9 cellular contexts compared by ENCODE assay signal in the genomic region with DNA sequence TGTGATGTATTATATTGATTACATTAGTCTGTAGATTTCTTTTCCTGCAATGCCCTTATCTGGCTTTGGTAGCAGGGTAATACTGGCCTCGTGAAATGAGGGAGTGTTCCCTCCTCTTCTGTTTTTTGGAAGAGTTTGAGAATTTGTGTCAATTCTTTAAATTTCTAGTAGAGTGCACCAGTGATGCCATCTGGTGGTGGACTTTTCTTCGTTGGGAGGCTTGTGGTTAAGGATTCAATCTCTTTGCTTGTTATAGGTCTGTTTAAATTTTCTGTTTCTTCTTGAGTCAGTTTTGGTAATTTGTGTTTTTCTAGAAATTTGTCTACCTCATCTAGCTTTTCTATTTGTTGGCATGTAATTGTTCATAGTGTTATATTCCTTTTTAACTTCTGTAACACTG. TPM values are rescaled to one million over a fixed set of nuclear protein-coding genes. Genes with fewer than 3 reads are reported as not detected.
DNase-seq lines count a peak whose midpoint lies in the region; ATAC-seq, FAIRE-seq and TF ChIP-seq lines count a peak whose summit lies in the region.
"Had no signal": no experiment of that assay in that cellular context is flagged by ENCODE, and none has a peak within 500 bp of the region (broad histone marks: within the 10 kb centered on the region; RNA-seq: fewer than 3 reads in every experiment).

No MANE protein-coding gene starts in this region.

- peak; percentile 66 to 79 for TF ChIP-seq CTCF in GM23338 (conservative IDR thresholded peaks at IDR 0.05; ENCODE audit: low read depth in 2 of 2)
- peak; percentile 58 for TF ChIP-seq CTCF in endothelial cell (IDR thresholded peaks at IDR 0.05; ENCODE audit: unreplicated experiment)
- TF ChIP-seq CTCF in gastrocnemius medialis (IDR thresholded peaks at IDR 0.05 in 4 of 5, conservative IDR thresholded peaks at IDR 0.05 in 1 of 5), result peak in 1 of 5 experiments; percentile 35

- POLR2A ChIA-PET in CD4-positive, alpha-beta memory T cell (lab: Charles Lee; ENCODE audit: partially characterized antibody), result interaction anchor here (1.2 kb wide), 1 partner anchor 70 kb away, joined by 4 read pairs; no protein-coding TSS in a partner anchor

- TF ChIP-seq POLR2A in gastrocnemius medialis (IDR thresholded peaks at IDR 0.05), result no peak

- H3K9me3 ChIP-seq in CD4-positive, alpha-beta memory T cell (ENCODE audit: control insufficient read depth in 1 of 2, low read length in 2 of 2), result no peaks in the 10 kb centered on the region
- H3K9me3 ChIP-seq in SJCRH30 (replicated peaks), result no peaks in the 10 kb centered on the region
- H3K9me3 ChIP-seq in gastrocnemius medialis, result no peaks in the 10 kb centered on the region
- H3K9me3 ChIP-seq: mucosa of descending colon had no signal

- no peak overlapping the region for H3K4me3 ChIP-seq in CD4-positive, alpha-beta memory T cell (ENCODE audit: low read length in 2 of 2)
- H3K4me3 ChIP-seq in GM23338 (no peak overlapping the region), SJCRH30 (no peak overlapping the region), gastrocnemius medialis (no peak overlapping the region)
- H3K4me3 ChIP-seq: mucosa of descending colon had no signal

- no peak overlapping the region for H3K4me2 ChIP-seq in GM23338

- no peaks in the 10 kb centered on the region for H3K4me1 Mint-ChIP-seq in CD4-positive, alpha-beta memory T cell
- H3K4me1 Mint-ChIP-seq in GM23338, result peaks cover 2% of the 10 kb centered on the region; the same call in 2 of the 3 replicates
- peaks cover 60% of the 10 kb centered on the region for H3K4me1 Mint-ChIP-seq in endothelial cell (ENCODE audit: unreplicated experiment)

- no peaks in the 10 kb centered on the region for H3K27me3 ChIP-seq in CD4-positive, alpha-beta memory T cell (ENCODE audit: insufficient read depth, low read length)
- H3K27me3 ChIP-seq in GM23338 (ENCODE audit: insufficient read depth), result no peaks in the 10 kb centered on the region
- no peaks in the 10 kb centered on the region for H3K27me3 ChIP-seq in SJCRH30
- H3K27me3 ChIP-seq in gastrocnemius medialis, result no peaks in the 10 kb centered on the region

- no peaks in the 10 kb centered on the region for H3K36me3 ChIP-seq in CD4-positive, alpha-beta memory T cell (ENCODE audit: insufficient read depth, low read length)
- H3K36me3 ChIP-seq in GM23338 (ENCODE audit: insufficient read depth) (0 out of 2 replicates have a peak, but pooled peaks cover 3% of the 10 kb centered on the region), SJCRH30 (no peaks in the 10 kb centered on the region), gastrocnemius medialis (peaks cover 0 to 3% of the 10 kb centered on the region in 2 donors)

- no peaks in the 10 kb centered on the region for H4K20me1 ChIP-seq in GM23338 (replicated peaks; ENCODE audit: insufficient read depth)

- H3K4me3 Mint-ChIP-seq in CD4-positive, alpha-beta memory T cell, result no peak overlapping the region
- no peak overlapping the region; the same call in 2 of the 3 replicates for H3K4me3 Mint-ChIP-seq in GM23338
- H3K4me3 Mint-ChIP-seq in endothelial cell (ENCODE audit: unreplicated experiment), result peak overlapping the region; percentile 38

- no peaks in the 10 kb centered on the region for H3K9me2 ChIP-seq in GM23338 (ENCODE audit: insufficient read depth)

- H3K27ac Mint-ChIP-seq in CD4-positive, alpha-beta memory T cell, result no peak overlapping the region
- H3K27ac Mint-ChIP-seq in GM23338 (no peak overlapping the region), endothelial cell (ENCODE audit: unreplicated experiment) (no peak overlapping the region)

- peaks cover 4% of the 10 kb centered on the region in 2 donors for H3K27me3 Mint-ChIP-seq in CD4-positive, alpha-beta memory T cell
- H3K27me3 Mint-ChIP-seq in GM23338 (ENCODE audit: insufficient read depth, low read depth, poor library complexity) (peaks cover 8% of the 10 kb centered on the region), endothelial cell (ENCODE audit: unreplicated experiment) (peaks cover 25% of the 10 kb centered on the region)

- no peaks in the 10 kb centered on the region for H3K4me1 ChIP-seq in CD4-positive, alpha-beta memory T cell (ENCODE audit: insufficient read depth, low read length)
- H3K4me1 ChIP-seq in GM23338 (ENCODE audit: insufficient read depth) (no peaks in the 10 kb centered on the region), SJCRH30 (no peaks in the 10 kb centered on the region), gastrocnemius medialis (peaks cover 0 to 4% of the 10 kb centered on the region in 2 donors)

- H3K9me3 Mint-ChIP-seq in CD4-positive, alpha-beta memory T cell, result peaks cover 0 to 8% (median under 1%) of the 10 kb centered on the region in 8 donors
- no peaks in the 10 kb centered on the region; the same call in 2 of the 3 replicates for H3K9me3 Mint-ChIP-seq in GM23338
- no peaks in the 10 kb centered on the region for H3K9me3 Mint-ChIP-seq in endothelial cell (ENCODE audit: unreplicated experiment)

- no peak for ATAC-seq in GM23338
- ATAC-seq in gastrocnemius medialis, result no peak
- no peak for ATAC-seq in GM18498 (IDR thresholded peaks at IDR 0.05; ENCODE audit: unreplicated experiment)
- ATAC-seq: mucosa of descending colon had no signal

- peaks cover 5% of the 10 kb centered on the region; the same call in 1 of the 2 replicates for H3F3A ChIP-seq in GM23338 (replicated peaks; ENCODE audit: low read depth)

- DNase-seq in CD4-positive, alpha-beta memory T cell, result peak in 4 of 5 donors; percentile 27 to 33 (median 30)
- DNase-seq in GM23338 (ENCODE audit: low spot score) (peak; percentile 65), SJCRH30 (peak; percentile 4 to 40), endothelial cell (ENCODE audit: low spot score) (no peak), smooth muscle cell of the brain vasculature (ENCODE audit: low read depth, low spot score) (peak; percentile 20), HTR-8/SVneo (ENCODE audit: insufficient read length, low spot score) (no peak), gastrocnemius medialis (no peak)

- in situ Hi-C loops in gastrocnemius medialis (cut with MboI; ENCODE audit: low sequenced_read_pairs in 4 of 4), result no loop called here

- H3K27ac ChIP-seq in CD4-positive, alpha-beta memory T cell (ENCODE audit: low read depth, low read length), result no peak overlapping the region
- no peak overlapping the region for H3K27ac ChIP-seq in GM23338 (ENCODE audit: low read depth)
- no peak overlapping the region for H3K27ac ChIP-seq in SJCRH30
- no peak overlapping the region for H3K27ac ChIP-seq in gastrocnemius medialis

- no peaks in the 10 kb centered on the region for H3K36me3 Mint-ChIP-seq in CD4-positive, alpha-beta memory T cell
- peaks cover 3% of the 10 kb centered on the region; the same call in 2 of the 3 replicates for H3K36me3 Mint-ChIP-seq in GM23338 (ENCODE audit: low read depth)
- H3K36me3 Mint-ChIP-seq in endothelial cell (ENCODE audit: low read depth, unreplicated experiment), result peaks cover 80% of the 10 kb centered on the region

- intact Hi-C loops in CD4-positive, alpha-beta memory T cell (cut with micrococcal nuclease), result loop anchor here (1.0 kb wide), 2 partner anchors 70 to 147 kb away; no protein-coding TSS in a partner anchor
- intact Hi-C loops in gastrocnemius medialis (cut with DNase I; ENCODE audit: low total_unique reads), result no loop called here

- H2AFZ ChIP-seq in GM23338, result no peak overlapping the region

- CTCF ChIA-PET in CD4-positive, alpha-beta memory T cell (lab: Charles Lee; ENCODE audit: partially characterized antibody), result interaction anchor here (0.6 to 1.9 kb wide), 4 partner anchors 64 to 451 kb away, joined by 3 to 4 read pairs (median 3); partner anchors contain the start of gene ARSA

- FAIRE-seq in HTR-8/SVneo (lab: Jason Lieb, UNC), result no peak

- no peaks in the 10 kb centered on the region for H3K79me2 ChIP-seq in GM23338 (replicated peaks; ENCODE audit: insufficient read depth)

TF ChIP-seq in GM23338, 12 proteins besides CTCF, POLR2A, EP300 and RAD21 (continues in another document):
- TF ChIP-seq STAT1 (IDR thresholded peaks at IDR 0.05; ENCODE audit: unreplicated experiment) (no peak), EZH2 (IDR thresholded peaks at IDR 0.05; ENCODE audit: low read depth, unreplicated experiment) (no peak), ZNF114 (CRISPR knock-in tag; IDR thresholded peaks at IDR 0.05) (no peak)
- TF ChIP-seq, protein P1, sequence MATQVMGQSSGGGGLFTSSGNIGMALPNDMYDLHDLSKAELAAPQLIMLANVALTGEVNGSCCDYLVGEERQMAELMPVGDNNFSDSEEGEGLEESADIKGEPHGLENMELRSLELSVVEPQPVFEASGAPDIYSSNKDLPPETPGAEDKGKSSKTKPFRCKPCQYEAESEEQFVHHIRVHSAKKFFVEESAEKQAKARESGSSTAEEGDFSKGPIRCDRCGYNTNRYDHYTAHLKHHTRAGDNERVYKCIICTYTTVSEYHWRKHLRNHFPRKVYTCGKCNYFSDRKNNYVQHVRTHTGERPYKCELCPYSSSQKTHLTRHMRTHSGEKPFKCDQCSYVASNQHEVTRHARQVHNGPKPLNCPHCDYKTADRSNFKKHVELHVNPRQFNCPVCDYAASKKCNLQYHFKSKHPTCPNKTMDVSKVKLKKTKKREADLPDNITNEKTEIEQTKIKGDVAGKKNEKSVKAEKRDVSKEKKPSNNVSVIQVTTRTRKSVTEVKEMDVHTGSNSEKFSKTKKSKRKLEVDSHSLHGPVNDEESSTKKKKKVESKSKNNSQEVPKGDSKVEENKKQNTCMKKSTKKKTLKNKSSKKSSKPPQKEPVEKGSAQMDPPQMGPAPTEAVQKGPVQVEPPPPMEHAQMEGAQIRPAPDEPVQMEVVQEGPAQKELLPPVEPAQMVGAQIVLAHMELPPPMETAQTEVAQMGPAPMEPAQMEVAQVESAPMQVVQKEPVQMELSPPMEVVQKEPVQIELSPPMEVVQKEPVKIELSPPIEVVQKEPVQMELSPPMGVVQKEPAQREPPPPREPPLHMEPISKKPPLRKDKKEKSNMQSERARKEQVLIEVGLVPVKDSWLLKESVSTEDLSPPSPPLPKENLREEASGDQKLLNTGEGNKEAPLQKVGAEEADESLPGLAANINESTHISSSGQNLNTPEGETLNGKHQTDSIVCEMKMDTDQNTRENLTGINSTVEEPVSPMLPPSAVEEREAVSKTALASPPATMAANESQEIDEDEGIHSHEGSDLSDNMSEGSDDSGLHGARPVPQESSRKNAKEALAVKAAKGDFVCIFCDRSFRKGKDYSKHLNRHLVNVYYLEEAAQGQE (IDR thresholded peaks at IDR 0.05; ENCODE audit: unreplicated experiment), result no peak

RNA-seq across cellular contexts. Expression of gene SHANK3, which starts 18.9 kb away (rescaled TPM):
- not detected for total RNA-seq in CD4-positive, alpha-beta memory T cell
- polyA plus RNA-seq in CD4-positive, alpha-beta memory T cell, result not detected
- 4.9 and 5.1 TPM in 2 replicates for total RNA-seq in GM23338 (2014; rRNA removed; shearing (Covaris generic))
- polyA plus RNA-seq in GM23338 (2016; fragmentation: Nextera tagmentation; extraction: Ambion mirVana), result 0.52 and 0.56 TPM in 2 replicates
- 0.08 and 0.12 TPM in 2 replicates for total RNA-seq in SJCRH30 (2014; rRNA removed; shearing (Covaris generic))
- total RNA-seq in endothelial cell (ENCODE audit: unreplicated experiment) (223 TPM), gastrocnemius medialis (1 to 10 TPM; 3.8 to 9.8 (median 5.1) TPM)

RNA-seq across cellular contexts. Expression of gene ACR, which starts 46.5 kb away (rescaled TPM):
- not detected for total RNA-seq in CD4-positive, alpha-beta memory T cell
- not detected for polyA plus RNA-seq in CD4-positive, alpha-beta memory T cell
- total RNA-seq in GM23338 (2014; rRNA removed; shearing (Covaris generic)), result 2.2 TPM in 1 of 2 replicates, not detected in the other
- polyA plus RNA-seq in GM23338 (2016; fragmentation: Nextera tagmentation; extraction: Ambion mirVana), result not detected in 2 replicates
- not detected in 2 replicates for total RNA-seq in SJCRH30 (2014; rRNA removed; shearing (Covaris generic))
- total RNA-seq in endothelial cell (ENCODE audit: unreplicated experiment) (2.8 TPM), gastrocnemius medialis (not detected)

Comparison
In these comparisons a context has a peak if more than half of its experiments do, and no peak if none do; other contexts are left out.
1. DNase-seq: peak in CD4-positive, alpha-beta memory T cell (4 of 5), GM23338 (single experiment), SJCRH30 (2 of 2) and smooth muscle cell of the brain vasculature (single experiment); none in endothelial cell (single experiment), HTR-8/SVneo (single experiment) and gastrocnemius medialis (0 of 2).
2. RNA of gene SHANK3, which starts 18.9 kb away (total RNA-seq): 223 TPM in endothelial cell (single experiment); 3.8 to 9.8 TPM in gastrocnemius medialis, 4.9 to 5.1 TPM in GM23338, 0.08 to 0.12 TPM in SJCRH30 and not detected in CD4-positive, alpha-beta memory T cell; every median in the first group is over 10 times any median in the second.